8 cellular contexts compared by ENCODE assay signal in genomic region chr6:136921521-136921935, GRCh38. TPM values are rescaled to one million over a fixed set of nuclear protein-coding genes. Genes with fewer than 3 reads are reported as not detected.
DNase-seq lines count a peak whose midpoint lies in the region; ATAC-seq and TF ChIP-seq lines count a peak whose summit lies in the region.

No MANE protein-coding gene starts in this region.

- H3K36me3 Mint-ChIP-seq in progenitor cell of endocrine pancreas (ENCODE audit: insufficient read depth): peaks cover 1% of the 10 kb centered on the region

- H3K9me3 Mint-ChIP-seq in progenitor cell of endocrine pancreas (ENCODE audit: low read depth): no peaks in the 10 kb centered on the region

- ATAC-seq in GM18867 (IDR thresholded peaks at IDR 0.05; ENCODE audit: unreplicated experiment) (peak; percentile 20), HG02852 (IDR thresholded peaks at IDR 0.05; ENCODE audit: unreplicated experiment) (no peak), HG03196 (IDR thresholded peaks at IDR 0.05; ENCODE audit: unreplicated experiment) (no peak), HG02678 (IDR thresholded peaks at IDR 0.05; ENCODE audit: unreplicated experiment) (no peak)

- peaks cover 7% of the 10 kb centered on the region for H3K4me1 Mint-ChIP-seq in progenitor cell of endocrine pancreas (ENCODE audit: low read depth)

- H3K27me3 Mint-ChIP-seq in progenitor cell of endocrine pancreas: peaks cover 66% of the 10 kb centered on the region

- TF ChIP-seq CTCF in AG09309 (IDR thresholded peaks at IDR 0.05; ENCODE audit: control insufficient read depth, insufficient read depth, low read depth, low read length, missing control alignments) (no peak), progenitor cell of endocrine pancreas (IDR thresholded peaks at IDR 0.05; ENCODE audit: unreplicated experiment) (no peak)

- H3K4me3 ChIP-seq in AG09309 (ENCODE audit: control insufficient read depth, low read depth, low read length): peak overlapping the region; percentile 36

- no peak overlapping the region for H3K27ac Mint-ChIP-seq in progenitor cell of endocrine pancreas

- H3K4me3 Mint-ChIP-seq in progenitor cell of endocrine pancreas (ENCODE audit: low read depth): peak overlapping the region; percentile 73

- DNase-seq in AG09309 (ENCODE audit: low read depth): no peak
- peak; percentile 8 to 12 for DNase-seq in activated CD4-positive, alpha-beta T cell treated with anti-CD3 and anti-CD28 coated beads, Interleukin-2, amount 50 U/mL, for 48 hours
- peak; percentile 9 for DNase-seq in germinal center (ENCODE audit: low spot score)
- no peak for DNase-seq in progenitor cell of endocrine pancreas (ENCODE audit: low spot score, unreplicated experiment)

RNA-seq across cellular contexts. Expression of gene SLC35D3, which starts 0.6 kb away (rescaled TPM):
- total RNA-seq in progenitor cell of endocrine pancreas: 0.13 TPM in 1 of 2 replicates, not detected in the other

Comparison
In these comparisons a context has a peak if more than half of its experiments do, and no peak if none do; other contexts are left out.
1. DNase-seq: peak in activated CD4-positive, alpha-beta T cell treated with anti-CD3 and anti-CD28 coated beads, Interleukin-2, amount 50 U/mL, for 48 hours (2 of 2) and germinal center (single experiment); none in AG09309 (single experiment) and progenitor cell of endocrine pancreas (single experiment).